8 cellular contexts compared by ENCODE assay signal in the genomic region with DNA sequence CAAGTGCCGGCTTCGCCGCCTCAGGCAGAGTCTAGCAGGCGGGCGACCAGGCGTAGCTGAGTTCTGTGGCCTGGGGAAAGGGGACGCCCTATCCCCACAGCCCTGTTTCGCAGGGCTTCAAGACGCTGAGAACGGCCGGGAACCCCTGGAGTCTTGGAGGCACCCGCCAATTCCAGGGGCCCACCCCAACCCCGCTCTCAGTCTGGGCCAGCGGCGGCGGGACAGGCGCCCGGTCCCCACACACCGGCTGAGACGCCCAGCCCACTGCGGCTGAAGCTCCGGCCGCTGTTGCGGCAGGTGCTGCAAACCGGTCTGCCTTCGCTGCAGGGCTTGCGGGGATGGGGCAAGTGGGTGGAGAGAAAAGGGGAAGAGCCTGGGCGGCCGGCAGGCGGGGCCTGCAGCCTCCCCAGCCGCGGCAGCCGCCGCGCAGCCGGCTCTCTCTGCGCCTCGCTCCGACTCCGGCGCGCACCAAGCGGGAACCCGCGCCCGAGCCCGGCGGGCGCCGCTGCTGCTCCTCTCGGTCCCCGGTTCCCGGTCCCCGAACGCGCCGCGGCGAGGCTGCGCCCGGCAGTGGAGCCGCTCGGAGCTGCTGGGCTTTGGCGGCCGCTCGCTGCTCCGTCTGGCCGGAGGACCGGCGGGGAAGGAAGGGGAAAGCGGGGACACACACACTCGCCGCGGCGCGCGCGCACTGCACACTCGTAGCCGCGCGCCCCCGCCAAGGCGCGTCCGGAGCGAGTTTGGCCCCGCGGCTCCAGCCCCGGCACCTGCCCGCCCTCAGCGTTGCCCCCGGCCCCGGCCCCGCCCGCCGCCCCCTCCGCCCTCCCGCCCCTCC. TPM values are rescaled to one million over a fixed set of nuclear protein-coding genes. Genes with fewer than 3 reads are reported as not detected.
DNase-seq lines count a peak whose midpoint lies in the region; ATAC-seq and TF ChIP-seq lines count a peak whose summit lies in the region.

A gene with protein sequence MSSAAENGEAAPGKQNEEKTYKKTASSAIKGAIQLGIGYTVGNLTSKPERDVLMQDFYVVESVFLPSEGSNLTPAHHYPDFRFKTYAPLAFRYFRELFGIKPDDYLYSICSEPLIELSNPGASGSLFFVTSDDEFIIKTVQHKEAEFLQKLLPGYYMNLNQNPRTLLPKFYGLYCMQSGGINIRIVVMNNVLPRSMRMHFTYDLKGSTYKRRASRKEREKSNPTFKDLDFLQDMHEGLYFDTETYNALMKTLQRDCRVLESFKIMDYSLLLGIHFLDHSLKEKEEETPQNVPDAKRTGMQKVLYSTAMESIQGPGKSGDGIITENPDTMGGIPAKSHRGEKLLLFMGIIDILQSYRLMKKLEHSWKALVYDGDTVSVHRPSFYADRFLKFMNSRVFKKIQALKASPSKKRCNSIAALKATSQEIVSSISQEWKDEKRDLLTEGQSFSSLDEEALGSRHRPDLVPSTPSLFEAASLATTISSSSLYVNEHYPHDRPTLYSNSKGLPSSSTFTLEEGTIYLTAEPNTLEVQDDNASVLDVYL (plus strand): TSS at position 437 of the 832 bp plus-strand sequence. CDS start 117,375 bp downstream, outside the sequence.

- no peaks in the 10 kb centered on the region for H3K79me2 ChIP-seq in ACC112 (ENCODE audit: control insufficient read depth, insufficient read depth, low read length, unreplicated experiment)

- TF ChIP-seq CTCF in WI38 (IDR thresholded peaks at IDR 0.05; ENCODE audit: low read depth, low read length) (no peak), epithelial cell of proximal tubule (conservative IDR thresholded peaks at IDR 0.05; ENCODE audit: low read depth, low read length) (no peak)

- H3K36me3 ChIP-seq in ACC112 (ENCODE audit: insufficient read depth, low read length), result no peaks in the 10 kb centered on the region

- TF ChIP-seq POLR2A in GM15510 (IDR thresholded peaks at IDR 0.05; ENCODE audit: borderline replicate concordance, extremely low read depth, insufficient read length), result peak; percentile 66

- peak within 1 kb of the TSS; percentile 94 for H3K27ac Mint-ChIP-seq in stimulated activated naive B cell treated with anti-CD40 and anti-IgM and Interleukin-4, amounts not matched to agents 10 μg/mL and 1 μg/mL and 100 μg/mL, for 72 hours

- H3K36me3 Mint-ChIP-seq in stimulated activated naive B cell treated with anti-CD40 and anti-IgM and Interleukin-4, amounts not matched to agents 10 μg/mL and 1 μg/mL and 100 μg/mL, for 72 hours, result peaks cover 18 to 47% of the 10 kb centered on the region in 2 donors

- H3K27me3 Mint-ChIP-seq in stimulated activated naive B cell treated with anti-CD40 and anti-IgM and Interleukin-4, amounts not matched to agents 10 μg/mL and 1 μg/mL and 100 μg/mL, for 72 hours, result peaks cover 0 to 6% of the 10 kb centered on the region in 2 donors

- H3K4me1 Mint-ChIP-seq in stimulated activated naive B cell treated with anti-CD40 and anti-IgM and Interleukin-4, amounts not matched to agents 10 μg/mL and 1 μg/mL and 100 μg/mL, for 72 hours, result peaks cover 25 to 44% of the 10 kb centered on the region in 2 donors

- H3K4me3 ChIP-seq in ACC112 (ENCODE audit: low read depth, low read length), result peak within 1 kb of the TSS; percentile 66
- H3K4me3 ChIP-seq in WI38 (ENCODE audit: low read depth, low read length), result peak within 1 kb of the TSS; percentile 48
- peak within 1 kb of the TSS; percentile 52 for H3K4me3 ChIP-seq in epithelial cell of proximal tubule (ENCODE audit: low read depth, low read length)

- ATAC-seq in HG02798 (IDR thresholded peaks at IDR 0.05; ENCODE audit: poor library complexity, unreplicated experiment), result peak; percentile 84
- peak; percentile 68 to 79 for ATAC-seq in stimulated activated naive B cell treated with anti-CD40 and anti-IgM and Interleukin-4, amounts not matched to agents 10 μg/mL and 1 μg/mL and 100 μg/mL, for 72 hours (replicated peaks)

- peak within 1 kb of the TSS; percentile 93 to 95 for H3K4me3 Mint-ChIP-seq in stimulated activated naive B cell treated with anti-CD40 and anti-IgM and Interleukin-4, amounts not matched to agents 10 μg/mL and 1 μg/mL and 100 μg/mL, for 72 hours

- H3K27ac ChIP-seq in ACC112 (ENCODE audit: low read depth, low read length), result no peak within 1 kb of the TSS

- H2AFZ ChIP-seq in ACC112 (ENCODE audit: low read length, unreplicated experiment), result peak within 1 kb of the TSS; percentile 21

- H3K4me1 ChIP-seq in ACC112 (ENCODE audit: control insufficient read depth, insufficient read depth, low read length, unreplicated experiment), result no peaks in the 10 kb centered on the region

- H3K9me3 Mint-ChIP-seq in stimulated activated naive B cell treated with anti-CD40 and anti-IgM and Interleukin-4, amounts not matched to agents 10 μg/mL and 1 μg/mL and 100 μg/mL, for 72 hours, result no peaks in the 10 kb centered on the region

- peak; percentile 71 for DNase-seq in NCI-H1105 treated with DMSO at 0.1 percent for 48 hours (lab: John Stamatoyannopoulos, UW)
- no peak for DNase-seq in epithelial cell of proximal tubule (ENCODE audit: low read depth)
- peak; percentile 43 for DNase-seq in midbrain (lab: John Stamatoyannopoulos, UW)
- peak; percentile 80 for DNase-seq in stimulated activated naive B cell treated with anti-CD40 and anti-IgM and Interleukin-4, amounts not matched to agents 10 μg/mL and 1 μg/mL and 100 μg/mL, for 72 hours

- H3K27me3 ChIP-seq in ACC112 (ENCODE audit: insufficient read depth, low read length), result peaks cover 81% of the 10 kb centered on the region

RNA-seq across cellular contexts. Expression of the gene that starts here (rescaled TPM):
- not detected in 2 replicates for total RNA-seq in epithelial cell of proximal tubule
